Comparison of ENCODE assay signal across 9 cellular contexts in genomic region chr18:48838921-48839818, GRCh38.
DNase-seq lines count a peak whose midpoint lies in the region; ATAC-seq and TF ChIP-seq lines count a peak whose summit lies in the region.
"Had no signal": no experiment of that assay in that cellular context is flagged by ENCODE, and none has a peak within 500 bp of the region (broad histone marks: within the 10 kb centered on the region; RNA-seq: fewer than 3 reads in every experiment).

No MANE protein-coding gene starts in this region.

- peak overlapping the region; percentile 69 for H3K4me2 ChIP-seq in smooth muscle cell

- H3K27me3 Mint-ChIP-seq in endodermal cell (ENCODE audit: insufficient read depth): no peaks in the 10 kb centered on the region

- H3F3A ChIP-seq in smooth muscle cell (ENCODE audit: low read depth): peaks cover 35% of the 10 kb centered on the region

- peak overlapping the region; percentile 74 for H3K9ac ChIP-seq in smooth muscle cell (ENCODE audit: low read depth)
- no peak overlapping the region for H3K9ac ChIP-seq in endodermal cell (ENCODE audit: extremely low read depth, low read length, poor library complexity, severe bottlenecking)
- H3K9ac ChIP-seq in colonic mucosa (ENCODE audit: low read depth in 2 of 2, low read length in 2 of 2): no peak overlapping the region

- TF ChIP-seq CTCF in RWPE2 (IDR thresholded peaks at IDR 0.05; ENCODE audit: poor library complexity, severe bottlenecking) (no peak), epithelial cell of esophagus (IDR thresholded peaks at IDR 0.05; ENCODE audit: insufficient read depth, low read depth, low read length, missing control alignments) (no peak), smooth muscle cell (IDR thresholded peaks at IDR 0.05; ENCODE audit: borderline replicate concordance, insufficient read depth, poor library complexity, severe bottlenecking) (no peak), endodermal cell (conservative IDR thresholded peaks at IDR 0.05) (no peak), colonic mucosa (IDR thresholded peaks at IDR 0.05) (no peak)

- no peaks in the 10 kb centered on the region for H3K9me3 Mint-ChIP-seq in endodermal cell

- no peaks in the 10 kb centered on the region for H3K27me3 ChIP-seq in RWPE2 (ENCODE audit: insufficient read depth, poor library complexity, severe bottlenecking)
- H3K27me3 ChIP-seq in smooth muscle cell (ENCODE audit: low read depth): no peaks in the 10 kb centered on the region
- no peaks in the 10 kb centered on the region for H3K27me3 ChIP-seq in endodermal cell (ENCODE audit: control insufficient read depth, insufficient read depth, low read length, poor library complexity, severe bottlenecking)
- no peaks in the 10 kb centered on the region for H3K27me3 ChIP-seq in colonic mucosa

- peaks cover 5% of the 10 kb centered on the region for H3K79me2 ChIP-seq in smooth muscle cell (ENCODE audit: low read depth)

- H3K9me3 ChIP-seq in RWPE2 (ENCODE audit: severe bottlenecking) (no peaks in the 10 kb centered on the region), smooth muscle cell (replicated peaks; ENCODE audit: low read depth) (no peaks in the 10 kb centered on the region), endodermal cell (ENCODE audit: control insufficient read depth, low read length) (no peaks in the 10 kb centered on the region), colonic mucosa (no peaks in the 10 kb centered on the region)

- H4K20me1 ChIP-seq in smooth muscle cell (ENCODE audit: low read depth): no peaks in the 10 kb centered on the region

- H3K4me1 Mint-ChIP-seq in endodermal cell: peaks cover 25% of the 10 kb centered on the region

- H3K4me3 ChIP-seq in RWPE2 (ENCODE audit: severe bottlenecking): no peak overlapping the region
- no peak overlapping the region for H3K4me3 ChIP-seq in epithelial cell of esophagus (ENCODE audit: low read length)
- no peak overlapping the region for H3K4me3 ChIP-seq in smooth muscle cell
- H3K4me3 ChIP-seq in endodermal cell (ENCODE audit: low read length): no peak overlapping the region
- no peak overlapping the region for H3K4me3 ChIP-seq in colonic mucosa

- H3K4me1 ChIP-seq in RWPE2 (ENCODE audit: insufficient read depth, poor library complexity, severe bottlenecking) (peaks cover 48% of the 10 kb centered on the region), smooth muscle cell (ENCODE audit: low read depth) (peaks cover 34% of the 10 kb centered on the region), endodermal cell (ENCODE audit: control insufficient read depth, insufficient read depth, low read length) (peaks cover 25% of the 10 kb centered on the region), colonic mucosa (peaks cover 4% of the 10 kb centered on the region)

- H3K27ac ChIP-seq in RWPE2 (ENCODE audit: poor library complexity, severe bottlenecking): peak overlapping the region; percentile 93
- peak overlapping the region; percentile 97 for H3K27ac ChIP-seq in smooth muscle cell (ENCODE audit: low read depth)
- no peak overlapping the region for H3K27ac ChIP-seq in endodermal cell (ENCODE audit: low read depth, low read length)
- H3K27ac ChIP-seq in colonic mucosa: no peak overlapping the region
- H3K27ac ChIP-seq: 22Rv1 had no signal

- no peaks in the 10 kb centered on the region for H3K36me3 ChIP-seq in RWPE2 (ENCODE audit: low read depth)
- H3K36me3 ChIP-seq in smooth muscle cell (ENCODE audit: low read depth): no peaks in the 10 kb centered on the region
- peaks cover 4% of the 10 kb centered on the region for H3K36me3 ChIP-seq in endodermal cell (ENCODE audit: control insufficient read depth, insufficient read depth, low read length)
- no peaks in the 10 kb centered on the region for H3K36me3 ChIP-seq in colonic mucosa

- peak; percentile 70 for ATAC-seq in RWPE2 (ENCODE audit: low read depth)

- no peak overlapping the region for H2AFZ ChIP-seq in smooth muscle cell (ENCODE audit: low read depth)

- H3K36me3 Mint-ChIP-seq in endodermal cell (ENCODE audit: low read depth): peaks cover 6% of the 10 kb centered on the region

- no peak overlapping the region for H3K4me3 Mint-ChIP-seq in endodermal cell

- H3K27ac Mint-ChIP-seq in endodermal cell: no peak overlapping the region

- DNase-seq in DMS 273 (lab: John Stamatoyannopoulos, UW; ENCODE audit: unreplicated experiment) (peak; percentile 36), DMS 273 treated with DMSO at 0.1 percent for 48 hours (lab: John Stamatoyannopoulos, UW) (no peak), RWPE2 (ENCODE audit: low spot score) (no peak), epithelial cell of esophagus (ENCODE audit: low read depth) (peak; percentile 81), smooth muscle cell (lab: John Stamatoyannopoulos, UW; ENCODE audit: unreplicated experiment) (no peak), endodermal cell (no peak), superior temporal gyrus (ENCODE audit: extremely low spot score) (no peak), colonic mucosa (no peak)

- 15% methylated on average over 10 of the region's 10 CpGs for WGBS in smooth muscle cell (ENCODE audit: low lambda C conversion rate)
- WGBS in endodermal cell (ENCODE audit: insufficient coverage in 1 of 2, insufficient read length in 1 of 2), 2 experiments: 90 to 91% methylated on average over 8 to 10 of the region's 10 CpGs

- intact Hi-C loops in colonic mucosa (cut with DNase I): no loop called here

Comparison
In these comparisons a context has a peak if more than half of its experiments do, and no peak if none do; other contexts are left out.
1. DNase-seq: peak in DMS 273 (single experiment) and epithelial cell of esophagus (single experiment); none in DMS 273 treated with DMSO at 0.1 percent for 48 hours (single experiment), RWPE2 (single experiment), smooth muscle cell (single experiment), endodermal cell (single experiment), superior temporal gyrus (single experiment) and colonic mucosa (single experiment).
2. H3K27ac ChIP-seq: peak in RWPE2 (single experiment) and smooth muscle cell (single experiment); none in endodermal cell (single experiment) and colonic mucosa (single experiment).